8 cellular contexts compared by ENCODE assay signal in the genomic region with DNA sequence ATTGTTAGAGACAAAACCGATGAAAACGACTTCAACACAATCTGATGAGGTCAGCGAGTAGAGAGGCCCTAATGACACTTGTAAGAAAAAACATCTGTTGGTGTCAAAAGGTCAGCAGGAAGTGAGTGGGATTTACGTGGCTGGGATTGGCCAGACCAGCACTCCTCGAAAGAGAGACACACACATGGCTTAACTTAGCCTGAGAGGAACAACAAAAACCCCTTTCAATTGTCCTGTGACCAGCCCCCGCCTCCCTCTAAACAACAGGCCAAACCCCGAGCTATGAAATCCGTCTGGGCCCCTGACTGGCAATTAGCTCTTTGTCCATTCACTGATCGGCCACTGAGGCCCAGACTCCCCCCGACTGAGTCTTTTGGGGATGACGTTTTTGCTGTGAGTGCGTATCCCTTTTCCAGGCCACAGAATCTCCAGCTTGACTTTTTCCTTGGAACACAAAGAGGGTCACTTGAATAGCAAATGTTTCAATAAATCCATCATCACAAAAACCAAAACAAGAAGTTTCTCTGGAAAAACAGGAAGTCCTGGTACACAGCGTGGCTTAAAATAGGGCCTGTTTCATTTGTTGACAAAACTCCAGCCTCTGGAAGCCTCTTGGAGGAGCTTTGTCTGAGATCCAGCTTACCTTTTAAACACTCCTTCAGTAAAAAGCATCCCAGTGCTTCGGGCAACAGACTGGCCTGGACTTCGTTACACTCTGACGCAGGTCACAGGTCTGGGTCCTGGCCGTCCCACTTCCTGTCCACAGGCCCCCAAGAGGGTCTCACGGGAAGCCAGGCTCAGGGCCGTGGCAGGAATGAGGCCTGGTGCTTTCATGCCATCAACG.
A peak's percentile ranks its signal among the peaks of the same experiment; 100 is the strongest.
DNase-seq lines count a peak whose midpoint lies in the region; ATAC-seq and TF ChIP-seq lines count a peak whose summit lies in the region.

No MANE protein-coding gene starts in this region.

- H3K9me3 ChIP-seq in BLaER1 treated with 17β-estradiol and CSF1 and Interleukin-3, amounts not matched to agents 10 nM and 100 nM (replicated peaks in 1 of 11) = peaks cover 0 to 20% (median 17%) of the 10 kb centered on the region in 11 experiments; a peak in 15 of 22 replicates
- H3K9me3 ChIP-seq in breast epithelium (no peaks in the 10 kb centered on the region), spleen (peaks cover 0 to 9% (median 0%) of the 10 kb centered on the region in 8 donors)

- no peak for ATAC-seq in HG03175 (IDR thresholded peaks at IDR 0.05; ENCODE audit: unreplicated experiment)
- no peak for ATAC-seq in GM19463 (IDR thresholded peaks at IDR 0.05; ENCODE audit: unreplicated experiment)

- peaks cover 77 to 100% (median 100%) of the 10 kb centered on the region in 10 experiments for H3K4me1 ChIP-seq in BLaER1 treated with 17β-estradiol and CSF1 and Interleukin-3, amounts not matched to agents 10 nM and 100 nM
- H3K4me1 ChIP-seq in breast epithelium (peaks cover 26 to 48% of the 10 kb centered on the region in 2 donors), spleen (peaks cover 39 to 79% (median 61%) of the 10 kb centered on the region in 6 donors)

- 22 to 31% (median 26%) methylated on average over 20 of the region's 20 CpGs for WGBS in spleen, 5 donors

- peak overlapping the region; percentile 54 to 86 (median 77); a peak in 21 of 22 replicates for H3K27ac ChIP-seq in BLaER1 treated with 17β-estradiol and CSF1 and Interleukin-3, amounts not matched to agents 10 nM and 100 nM
- H3K27ac ChIP-seq in breast epithelium (peak overlapping the region; percentile 95 to 97), layer of hippocampus (ENCODE audit: low read depth, low read length) (peak overlapping the region; percentile 89), spleen (peak overlapping the region; percentile 53 to 87 (median 81))

- peak overlapping the region; percentile 84 to 99 (median 96) for H3K4me2 ChIP-seq in BLaER1 treated with 17β-estradiol and CSF1 and Interleukin-3, amounts not matched to agents 10 nM and 100 nM

- H3K9ac ChIP-seq in BLaER1 treated with 17β-estradiol and CSF1 and Interleukin-3, amounts not matched to agents 10 nM and 100 nM = peak overlapping the region; percentile 61 to 75 (median 71); a peak in 21 of 22 replicates

- peak; percentile 95 for DNase-seq in LHCN-M2 (ENCODE audit: low read depth)
- DNase-seq in breast epithelium (ENCODE audit: low spot score in 2 of 2) = peak in 1 of 2 donors; percentile 67
- peak; percentile 74 for DNase-seq in spleen
- DNase-seq in stimulated activated CD4-positive, alpha-beta T cell treated with anti-CD3 and anti-CD28 coated beads, Interleukin-15, amount 100 ng/mL, for 24 hours = no peak

- peaks cover 9 to 76% (median 61%) of the 10 kb centered on the region in 11 experiments; a peak in 21 of 22 replicates for H3K36me3 ChIP-seq in BLaER1 treated with 17β-estradiol and CSF1 and Interleukin-3, amounts not matched to agents 10 nM and 100 nM
- H3K36me3 ChIP-seq in breast epithelium (no peaks in the 10 kb centered on the region), spleen (no peaks in the 10 kb centered on the region)

- TF ChIP-seq POLR2A in breast epithelium (IDR thresholded peaks at IDR 0.05) = no peak
- no peak for TF ChIP-seq POLR2A in spleen (IDR thresholded peaks at IDR 0.05)

- no peaks in the 10 kb centered on the region for H3K27me3 ChIP-seq in BLaER1 treated with 17β-estradiol and CSF1 and Interleukin-3, amounts not matched to agents 10 nM and 100 nM
- H3K27me3 ChIP-seq in breast epithelium (no peaks in the 10 kb centered on the region), layer of hippocampus (ENCODE audit: control insufficient read depth, insufficient read depth, low read length) (no peaks in the 10 kb centered on the region), spleen (replicated peaks in 1 of 7) (peaks cover 0 to 92% (median 5%) of the 10 kb centered on the region in 7 donors)

- intact Hi-C loops in breast epithelium (cut with DNase I; ENCODE audit: low total_unique reads) = no loop called here
- intact Hi-C loops in spleen (cut with DNase I; ENCODE audit: low total_unique reads) = no loop called here

- no peak for TF ChIP-seq CTCF in breast epithelium (IDR thresholded peaks at IDR 0.05)
- TF ChIP-seq CTCF in spleen (IDR thresholded peaks at IDR 0.05 in 8 of 11, conservative IDR thresholded peaks at IDR 0.05 in 3 of 11) = no peak

- peaks cover 86 to 100% (median 100%) of the 10 kb centered on the region in 11 experiments for H4K20me1 ChIP-seq in BLaER1 treated with 17β-estradiol and CSF1 and Interleukin-3, amounts not matched to agents 10 nM and 100 nM

- peak overlapping the region in 6 of 10 experiments; percentile 2 to 46 (median 28); a peak in 10 of 20 replicates for H3K4me3 ChIP-seq in BLaER1 treated with 17β-estradiol and CSF1 and Interleukin-3, amounts not matched to agents 10 nM and 100 nM
- H3K4me3 ChIP-seq in breast epithelium (peak overlapping the region in 1 of 3 donors; percentile 46), spleen (peak overlapping the region in 1 of 8 donors; percentile 30)
